1 cellular context compared by ENCODE assay signal in the genomic region with DNA sequence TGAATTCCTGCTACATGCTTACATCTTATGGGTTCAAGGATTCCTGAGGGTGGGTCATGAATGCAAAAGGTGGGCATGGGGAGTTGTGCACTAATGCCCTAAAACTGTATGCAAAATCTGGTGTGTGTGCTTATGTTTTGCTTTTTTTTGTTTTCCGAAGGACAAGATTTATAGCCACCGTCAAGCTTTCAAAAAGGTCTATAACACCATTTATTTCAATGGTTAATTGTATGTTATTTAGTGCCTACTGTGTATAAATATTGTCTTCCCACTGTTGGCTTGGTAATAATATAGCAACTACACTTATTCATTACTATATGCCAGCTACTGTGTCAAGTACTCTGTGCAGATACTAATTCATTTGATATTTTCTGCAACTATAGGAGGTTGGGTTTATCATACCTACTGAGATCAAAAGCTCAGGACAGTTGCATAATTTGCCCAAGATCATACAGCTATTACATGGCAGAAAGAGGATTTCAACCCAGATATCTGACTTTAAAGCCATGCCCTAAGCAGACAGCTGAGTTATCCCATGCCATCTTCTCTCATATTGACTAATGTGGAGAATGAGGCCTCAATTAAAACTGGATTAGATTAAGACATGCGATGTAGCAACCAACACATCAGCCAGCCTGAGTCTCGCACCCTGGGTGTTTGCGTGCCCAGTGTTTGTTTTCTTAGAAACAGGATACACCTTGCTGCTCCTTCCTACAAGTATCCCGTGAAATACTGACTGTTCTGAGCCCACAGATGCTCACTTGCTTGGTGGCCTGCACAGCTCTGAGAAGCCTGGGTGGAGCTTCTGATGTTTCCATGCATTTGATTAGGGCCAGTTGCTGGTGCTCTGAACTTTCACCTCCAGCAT.
TF ChIP-seq lines count a peak whose summit lies in the region.

No MANE protein-coding gene starts in this region.

TF ChIP-seq in HEK293, 187 proteins besides CTCF, POLR2A, EP300 and RAD21 (continued from another document):
- TF ChIP-seq, protein P1, sequence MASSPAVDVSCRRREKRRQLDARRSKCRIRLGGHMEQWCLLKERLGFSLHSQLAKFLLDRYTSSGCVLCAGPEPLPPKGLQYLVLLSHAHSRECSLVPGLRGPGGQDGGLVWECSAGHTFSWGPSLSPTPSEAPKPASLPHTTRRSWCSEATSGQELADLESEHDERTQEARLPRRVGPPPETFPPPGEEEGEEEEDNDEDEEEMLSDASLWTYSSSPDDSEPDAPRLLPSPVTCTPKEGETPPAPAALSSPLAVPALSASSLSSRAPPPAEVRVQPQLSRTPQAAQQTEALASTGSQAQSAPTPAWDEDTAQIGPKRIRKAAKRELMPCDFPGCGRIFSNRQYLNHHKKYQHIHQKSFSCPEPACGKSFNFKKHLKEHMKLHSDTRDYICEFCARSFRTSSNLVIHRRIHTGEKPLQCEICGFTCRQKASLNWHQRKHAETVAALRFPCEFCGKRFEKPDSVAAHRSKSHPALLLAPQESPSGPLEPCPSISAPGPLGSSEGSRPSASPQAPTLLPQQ (tag by site-specific recombination; IDR thresholded peaks at IDR 0.05), result peak; percentile 63; the same call in 1 of the 2 replicates
- no peak for TF ChIP-seq ZNF792 (tag by site-specific recombination; IDR thresholded peaks at IDR 0.05)
- TF ChIP-seq, protein P2, sequence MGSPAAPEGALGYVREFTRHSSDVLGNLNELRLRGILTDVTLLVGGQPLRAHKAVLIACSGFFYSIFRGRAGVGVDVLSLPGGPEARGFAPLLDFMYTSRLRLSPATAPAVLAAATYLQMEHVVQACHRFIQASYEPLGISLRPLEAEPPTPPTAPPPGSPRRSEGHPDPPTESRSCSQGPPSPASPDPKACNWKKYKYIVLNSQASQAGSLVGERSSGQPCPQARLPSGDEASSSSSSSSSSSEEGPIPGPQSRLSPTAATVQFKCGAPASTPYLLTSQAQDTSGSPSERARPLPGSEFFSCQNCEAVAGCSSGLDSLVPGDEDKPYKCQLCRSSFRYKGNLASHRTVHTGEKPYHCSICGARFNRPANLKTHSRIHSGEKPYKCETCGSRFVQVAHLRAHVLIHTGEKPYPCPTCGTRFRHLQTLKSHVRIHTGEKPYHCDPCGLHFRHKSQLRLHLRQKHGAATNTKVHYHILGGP (tag by site-specific recombination; IDR thresholded peaks at IDR 0.05), result no peak
- no peak for TF ChIP-seq ZNF658 (tag by site-specific recombination; IDR thresholded peaks at IDR 0.05)
- TF ChIP-seq, protein P3, sequence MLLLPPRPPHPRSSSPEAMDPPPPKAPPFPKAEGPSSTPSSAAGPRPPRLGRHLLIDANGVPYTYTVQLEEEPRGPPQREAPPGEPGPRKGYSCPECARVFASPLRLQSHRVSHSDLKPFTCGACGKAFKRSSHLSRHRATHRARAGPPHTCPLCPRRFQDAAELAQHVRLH (tag by site-specific recombination; IDR thresholded peaks at IDR 0.05), result peak; percentile 24; the same call in 1 of the 2 replicates
- TF ChIP-seq, protein P4, sequence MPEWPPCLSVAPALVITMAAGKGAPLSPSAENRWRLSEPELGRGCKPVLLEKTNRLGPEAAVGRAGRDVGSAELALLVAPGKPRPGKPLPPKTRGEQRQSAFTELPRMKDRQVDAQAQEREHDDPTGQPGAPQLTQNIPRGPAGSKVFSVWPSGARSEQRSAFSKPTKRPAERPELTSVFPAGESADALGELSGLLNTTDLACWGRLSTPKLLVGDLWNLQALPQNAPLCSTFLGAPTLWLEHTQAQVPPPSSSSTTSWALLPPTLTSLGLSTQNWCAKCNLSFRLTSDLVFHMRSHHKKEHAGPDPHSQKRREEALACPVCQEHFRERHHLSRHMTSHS (tag by site-specific recombination; IDR thresholded peaks at IDR 0.05), result no peak
